ENCODE assay signal across 21 cellular contexts in the genomic region with DNA sequence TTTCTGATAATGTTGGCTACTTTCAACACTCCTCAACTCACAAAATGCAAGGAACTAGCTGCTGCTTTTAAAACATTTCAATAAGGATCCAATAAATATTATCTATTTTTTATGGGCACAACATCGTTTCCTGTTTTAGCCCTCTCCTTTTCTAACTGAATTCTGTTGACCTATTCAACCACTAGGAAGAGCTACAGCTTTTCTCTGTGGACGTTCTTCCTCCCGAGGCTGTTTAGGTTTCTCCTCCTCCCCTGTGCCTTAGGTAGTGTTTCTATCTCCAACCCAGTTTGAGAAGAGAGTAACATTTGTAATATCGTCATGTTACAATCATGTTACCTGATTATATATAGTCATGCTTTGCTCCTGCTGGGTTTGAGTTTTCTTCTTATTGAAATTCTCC.
DNase-seq lines count a peak whose midpoint lies in the region; ATAC-seq and TF ChIP-seq lines count a peak whose summit lies in the region.
"Had no signal": no experiment of that assay in that cellular context is flagged by ENCODE, and none has a peak within 500 bp of the region (broad histone marks: within the 10 kb centered on the region; RNA-seq: fewer than 3 reads in every experiment).

No MANE protein-coding gene starts in this region.

- H3K27me3 ChIP-seq in mesendoderm (ENCODE audit: insufficient read depth, low read length, poor library complexity) = no peaks in the 10 kb centered on the region
- no peaks in the 10 kb centered on the region for H3K27me3 ChIP-seq in thyroid gland
- H3K27me3 ChIP-seq: foreskin keratinocyte, transverse colon had no signal

- no peaks in the 10 kb centered on the region for H3K27me3 Mint-ChIP-seq in activated naive CD4-positive, alpha-beta T cell treated with anti-CD3 and anti-CD28 coated beads, Interleukin-2, amount 50 U/mL, for 24 hours
- H3K27me3 Mint-ChIP-seq: activated B cell treated with CpG ODN at 0.5 μM for 24 hours had no signal

- H3K23ac ChIP-seq in mesendoderm (ENCODE audit: low read length) = no peak overlapping the region

- H3K36me3 ChIP-seq in mesendoderm (ENCODE audit: control insufficient read depth, insufficient read depth, low read length) = no peaks in the 10 kb centered on the region
- no peaks in the 10 kb centered on the region for H3K36me3 ChIP-seq in thyroid gland
- H3K36me3 ChIP-seq: transverse colon had no signal

- H3K36me3 Mint-ChIP-seq in activated naive CD4-positive, alpha-beta T cell treated with anti-CD3 and anti-CD28 coated beads, Interleukin-2, amount 50 U/mL, for 24 hours = peaks cover 21% of the 10 kb centered on the region
- H3K36me3 Mint-ChIP-seq in stimulated activated effector memory CD8-positive, alpha-beta T cell treated with anti-CD3 and anti-CD28 coated beads, Interleukin-12 subunit alpha, Interleukin-12 subunit beta, amount 100 ng/mL, for 72 hours = peaks cover 68% of the 10 kb centered on the region

- WGBS in mesendoderm (ENCODE audit: extremely low coverage, insufficient coverage, low lambda C conversion rate) = no CpG with 5 or more reads among the region's 4 CpGs
- 72 to 80% methylated on average over 4 of the region's 4 CpGs for WGBS in thyroid gland, 2 donors

- H3K4me1 Mint-ChIP-seq in activated naive CD4-positive, alpha-beta T cell treated with anti-CD3 and anti-CD28 coated beads, Interleukin-2, amount 50 U/mL, for 24 hours = peaks cover 59% of the 10 kb centered on the region
- peaks cover 62% of the 10 kb centered on the region for H3K4me1 Mint-ChIP-seq in stimulated activated effector memory CD8-positive, alpha-beta T cell treated with anti-CD3 and anti-CD28 coated beads, Interleukin-12 subunit alpha, Interleukin-12 subunit beta, amount 100 ng/mL, for 72 hours

- no peak overlapping the region for H3K9ac ChIP-seq in mesendoderm (ENCODE audit: low read length)

- H3K4me3 ChIP-seq in choroid plexus epithelial cell (ENCODE audit: low read depth, low read length) = no peak overlapping the region
- H3K4me3 ChIP-seq in mesendoderm (ENCODE audit: low read length) = no peak overlapping the region
- no peak overlapping the region for H3K4me3 ChIP-seq in thyroid gland (replicated peaks in 1 of 3)
- H3K4me3 ChIP-seq: A549, lower lobe of right lung, skin epidermis, transverse colon had no signal

- H3K4me1 ChIP-seq in mesendoderm (ENCODE audit: control insufficient read depth, low read depth, low read length) (no peaks in the 10 kb centered on the region), thyroid gland (peaks cover 12 to 41% of the 10 kb centered on the region in 2 donors)

- DNase-seq in activated naive CD4-positive, alpha-beta T cell treated with anti-CD3 and anti-CD28 coated beads, Interleukin-2, amount 50 U/mL, for 16 hours = no peak
- DNase-seq in choroid plexus epithelial cell (ENCODE audit: low read depth) (no peak), mesendoderm (peak; percentile 18), thyroid gland (no peak), DMS 273 (lab: John Stamatoyannopoulos, UW; ENCODE audit: unreplicated experiment) (no peak)
- DNase-seq in stimulated activated effector memory CD8-positive, alpha-beta T cell treated with anti-CD3 and anti-CD28 coated beads, Interleukin-12 subunit alpha, Interleukin-12 subunit beta, amount 100 ng/mL, for 72 hours (ENCODE audit: low spot score in 2 of 2) = no peak
- DNase-seq: activated B cell treated with CpG ODN at 0.5 μM for 24 hours; activated naive CD4-positive, alpha-beta T cell treated with Interleukin-2 at 50 U/mL for 16 hours; effector CD8-positive, alpha-beta T cell; foreskin keratinocyte; GOT3; lower lobe of right lung; NCI-H1694; PC-3; transverse colon had no signal

- H3K9me3 Mint-ChIP-seq in activated naive CD4-positive, alpha-beta T cell treated with anti-CD3 and anti-CD28 coated beads, Interleukin-2, amount 50 U/mL, for 24 hours = no peaks in the 10 kb centered on the region
- no peaks in the 10 kb centered on the region for H3K9me3 Mint-ChIP-seq in stimulated activated effector memory CD8-positive, alpha-beta T cell treated with anti-CD3 and anti-CD28 coated beads, Interleukin-12 subunit alpha, Interleukin-12 subunit beta, amount 100 ng/mL, for 72 hours
- H3K9me3 Mint-ChIP-seq: activated B cell treated with CpG ODN at 0.5 μM for 24 hours, brain, CD14-positive monocyte had no signal

- no peak overlapping the region for H3K4ac ChIP-seq in mesendoderm (ENCODE audit: low read depth, low read length)

- H3K56ac ChIP-seq in mesendoderm (ENCODE audit: low read length) = no peak overlapping the region

- no peak overlapping the region for H2AK5ac ChIP-seq in mesendoderm (ENCODE audit: low read length)

- H4K8ac ChIP-seq in mesendoderm (ENCODE audit: low read depth, low read length) = no peak overlapping the region

- no peak overlapping the region for H2BK15ac ChIP-seq in mesendoderm (replicated peaks; ENCODE audit: low read depth)

- TF ChIP-seq CTCF in choroid plexus epithelial cell (conservative IDR thresholded peaks at IDR 0.05; ENCODE audit: low read depth, low read length) (peak; percentile 37), thyroid gland (IDR thresholded peaks at IDR 0.05) (no peak)

- intact Hi-C loops in thyroid gland (cut with DNase I) = no loop called here

- H3K4me2 ChIP-seq in mesendoderm (ENCODE audit: low read length) = no peak overlapping the region
- H3K4me2 ChIP-seq: A549 had no signal

- H3K27ac ChIP-seq in mesendoderm (ENCODE audit: low read depth, low read length) (no peak overlapping the region), thyroid gland (no peak overlapping the region)
- H3K27ac ChIP-seq: foreskin keratinocyte, lower lobe of right lung had no signal

- no peaks in the 10 kb centered on the region for H3K79me2 ChIP-seq in mesendoderm (ENCODE audit: control insufficient read depth, insufficient read depth, low read length)

- H4K5ac ChIP-seq in mesendoderm (ENCODE audit: low read length) = no peak overlapping the region

- no peak overlapping the region for H3K18ac ChIP-seq in mesendoderm (ENCODE audit: low read length)

- H3K27ac Mint-ChIP-seq in activated naive CD4-positive, alpha-beta T cell treated with anti-CD3 and anti-CD28 coated beads, Interleukin-2, amount 50 U/mL, for 24 hours = peak overlapping the region; percentile 88
- H3K27ac Mint-ChIP-seq in stimulated activated effector memory CD8-positive, alpha-beta T cell treated with anti-CD3 and anti-CD28 coated beads, Interleukin-12 subunit alpha, Interleukin-12 subunit beta, amount 100 ng/mL, for 72 hours = peak overlapping the region; percentile 73
- H3K27ac Mint-ChIP-seq: activated B cell treated with CpG ODN at 0.5 μM for 24 hours had no signal

- no peaks in the 10 kb centered on the region for H3K9me3 ChIP-seq in thyroid gland
- H3K9me3 ChIP-seq: A549, lower lobe of right lung, transverse colon had no signal

- no peak overlapping the region for H3K4me3 Mint-ChIP-seq in activated naive CD4-positive, alpha-beta T cell treated with anti-CD3 and anti-CD28 coated beads, Interleukin-2, amount 50 U/mL, for 24 hours
- no peak overlapping the region for H3K4me3 Mint-ChIP-seq in stimulated activated effector memory CD8-positive, alpha-beta T cell treated with anti-CD3 and anti-CD28 coated beads, Interleukin-12 subunit alpha, Interleukin-12 subunit beta, amount 100 ng/mL, for 72 hours
- H3K4me3 Mint-ChIP-seq: activated B cell treated with CpG ODN at 0.5 μM for 24 hours, brain, CD14-positive monocyte had no signal

- no peak overlapping the region for H2BK5ac ChIP-seq in mesendoderm (ENCODE audit: low read length)

- TF ChIP-seq POLR2A in thyroid gland (IDR thresholded peaks at IDR 0.05) = no peak

- H3K79me1 ChIP-seq in mesendoderm (ENCODE audit: low read length) = peaks cover 2% of the 10 kb centered on the region

- H2BK120ac ChIP-seq in mesendoderm (ENCODE audit: low read depth, low read length) = no peak overlapping the region

- ATAC-seq in stimulated activated effector memory CD8-positive, alpha-beta T cell treated with anti-CD3 and anti-CD28 coated beads, Interleukin-12 subunit alpha, Interleukin-12 subunit beta, amount 100 ng/mL, for 72 hours = no peak
- no peak for ATAC-seq in HG03025 (IDR thresholded peaks at IDR 0.05; ENCODE audit: low FRiP score, unreplicated experiment)
- ATAC-seq: foreskin keratinocyte had no signal
